ENCODE assay signal across 3 cellular contexts in the genomic region with DNA sequence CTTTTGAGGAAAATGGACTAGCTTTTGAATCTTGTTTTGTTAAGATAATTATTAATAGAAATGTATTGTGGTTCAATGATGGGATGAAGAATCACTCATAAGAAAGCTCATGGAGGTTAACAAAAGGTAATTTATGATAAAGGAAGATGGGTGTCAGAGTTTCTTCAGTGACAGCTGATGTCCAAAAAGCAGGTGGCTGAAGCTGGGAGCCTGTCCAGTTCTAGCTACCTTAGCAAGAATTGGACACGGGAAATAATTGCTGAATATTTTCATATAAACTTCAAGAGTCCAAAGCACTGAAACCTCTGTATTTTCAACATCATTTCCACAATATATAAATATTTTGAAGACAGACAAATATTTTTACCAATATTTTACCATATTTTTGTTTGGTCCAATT.
"Had no signal": no experiment of that assay in that cellular context is flagged by ENCODE, and none has a peak within 500 bp of the region (broad histone marks: within the 10 kb centered on the region; RNA-seq: fewer than 3 reads in every experiment).

No MANE protein-coding gene starts in this region.

- DNase-seq: GDM1, GF-D8 had no signal

- H3K4me3 ChIP-seq: GM12878 had no signal

- ATAC-seq: GM12878 had no signal
